In genomic region chr1:162663589-162664030, GRCh38 we compare ENCODE assay signal across 1 cellular context.
TF ChIP-seq lines count a peak whose summit lies in the region.

No MANE protein-coding gene starts in this region.

TF ChIP-seq in K562, 482 proteins besides CTCF, POLR2A, EP300 and RAD21 (continued from another document):
- TF ChIP-seq EGR1 (conservative IDR thresholded peaks at IDR 0.05) = 0 out of 2 replicates have a peak, but pooled peaks have one; percentile 30
